In the genomic region with DNA sequence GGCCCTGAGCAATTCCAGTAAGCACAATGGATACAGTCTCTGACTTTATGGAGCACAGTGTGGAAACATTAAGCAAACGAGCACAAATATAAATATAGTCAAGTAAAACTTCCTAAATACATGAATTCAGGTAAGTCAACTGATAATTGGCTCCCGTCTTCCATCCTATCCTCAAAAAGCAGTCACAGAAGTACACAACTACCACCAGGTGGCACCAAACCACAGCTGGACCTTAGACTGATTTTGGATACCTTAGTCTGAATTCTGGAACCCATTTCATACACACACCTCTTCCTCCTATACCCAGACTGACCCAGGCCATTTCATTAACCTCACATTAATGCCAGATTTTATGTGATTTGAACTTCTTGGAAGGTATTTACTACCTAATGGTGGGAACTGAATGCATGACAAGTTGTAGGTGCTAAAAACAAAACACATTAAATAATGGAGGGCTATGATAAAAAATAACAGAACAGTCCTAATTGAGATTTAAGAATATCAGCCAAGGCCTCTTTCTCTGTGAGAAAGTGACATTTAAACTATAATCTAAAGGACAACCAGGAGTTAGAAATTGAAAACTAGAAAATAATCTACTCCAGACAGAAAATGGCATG, we compare ENCODE assay signal across 8 cellular contexts.
DNase-seq lines count a peak whose midpoint lies in the region; ATAC-seq and TF ChIP-seq lines count a peak whose summit lies in the region.

No MANE protein-coding gene starts in this region.

- DNase-seq in DMS53 (lab: John Stamatoyannopoulos, UW) (peak; percentile 87), LNCaP clone FGC (ENCODE audit: low read depth) (peak; percentile 91), Peyer's patch (peak; percentile 52 to 89 (median 62)), activated T-helper 1 cell treated with Interleukin-2 at 50 U/mL for 16 hours (ENCODE audit: low read depth) (peak; percentile 53), fibroblast of the conjunctiva (ENCODE audit: low read depth) (peak; percentile 85), occipital lobe (lab: John Stamatoyannopoulos, UW) (peak; percentile 31), thyroid gland (peak; percentile 68 to 83)

- H3K4me3 ChIP-seq in LNCaP clone FGC (ENCODE audit: low read depth, low read length) (no peak overlapping the region), Peyer's patch (no peak overlapping the region), thyroid gland (replicated peaks in 1 of 3) (no peak overlapping the region)

- TF ChIP-seq POLR2A in Peyer's patch (IDR thresholded peaks at IDR 0.05), result no peak
- no peak for TF ChIP-seq POLR2A in thyroid gland (IDR thresholded peaks at IDR 0.05)

- H3K27me3 ChIP-seq in Peyer's patch, result no peaks in the 10 kb centered on the region
- H3K27me3 ChIP-seq in thyroid gland, result no peaks in the 10 kb centered on the region

- H3K27ac ChIP-seq in Peyer's patch, result no peak overlapping the region
- H3K27ac ChIP-seq in thyroid gland, result no peak overlapping the region

- H3K36me3 ChIP-seq in Peyer's patch, result no peaks in the 10 kb centered on the region
- H3K36me3 ChIP-seq in thyroid gland, result no peaks in the 10 kb centered on the region

- WGBS in thyroid gland, 2 donors, result 4 to 9% methylated on average over 2 of the region's 2 CpGs

- peak; percentile 84 for TF ChIP-seq CTCF in LNCaP clone FGC (IDR thresholded peaks at IDR 0.05; ENCODE audit: control insufficient read depth, extremely low read depth, insufficient read depth)
- peak; percentile 60 to 89 (median 82) for TF ChIP-seq CTCF in Peyer's patch (IDR thresholded peaks at IDR 0.05)
- TF ChIP-seq CTCF in thyroid gland (IDR thresholded peaks at IDR 0.05), result peak; percentile 34 to 94 (median 80)

- H3K4me1 ChIP-seq in Peyer's patch (no peaks in the 10 kb centered on the region), thyroid gland (no peaks in the 10 kb centered on the region)

- intact Hi-C loops in thyroid gland (cut with DNase I), result loop anchor here (5.0 kb wide), 1 partner anchor 193 kb away; no protein-coding TSS in a partner anchor

- ATAC-seq in GM21526 (IDR thresholded peaks at IDR 0.05; ENCODE audit: low FRiP score, unreplicated experiment), result peak; percentile 91

- H3K9me3 ChIP-seq in Peyer's patch, result no peaks in the 10 kb centered on the region
- H3K9me3 ChIP-seq in thyroid gland, result no peaks in the 10 kb centered on the region

Comparison
In these comparisons a context has a peak if more than half of its experiments do, and no peak if none do; other contexts are left out.
1. DNase-seq: peak in every context shown above with its lines; median percentile 91 in LNCaP clone FGC; 87 in DMS53; 85 in fibroblast of the conjunctiva; 76 in thyroid gland; 62 in Peyer's patch; 53 in activated T-helper 1 cell treated with Interleukin-2 at 50 U/mL for 16 hours; 31 in occipital lobe.